ENCODE assay signal across 25 cellular contexts in genomic region chr12:91216871-91217270, GRCh38. TPM values are rescaled to one million over a fixed set of nuclear protein-coding genes. Genes with fewer than 3 reads are reported as not detected.
A peak's percentile ranks its signal among the peaks of the same experiment; 100 is the strongest.
DNase-seq lines count a peak whose midpoint lies in the region; ATAC-seq, FAIRE-seq and TF ChIP-seq lines count a peak whose summit lies in the region.
"Had no signal": no experiment of that assay in that cellular context is flagged by ENCODE, and none has a peak within 500 bp of the region (broad histone marks: within the 10 kb centered on the region; RNA-seq: fewer than 3 reads in every experiment).

No MANE protein-coding gene starts in this region.

- H3K79me2 ChIP-seq in GM23248 (ENCODE audit: insufficient read depth), result no peaks in the 10 kb centered on the region

- no peaks in the 10 kb centered on the region for H4K20me1 ChIP-seq in GM23248 (ENCODE audit: insufficient read depth)

- no peaks in the 10 kb centered on the region for H3K4me1 Mint-ChIP-seq in activated naive CD4-positive, alpha-beta T cell treated with anti-CD3 and anti-CD28 coated beads, Interleukin-2, amount 10 ng/mL, durations not matched to agents 7 days and 5 days
- no peaks in the 10 kb centered on the region for H3K4me1 Mint-ChIP-seq in activated T-helper 17 cell treated with anti-CD3 and anti-CD28 coated beads, Interleukin-2, amount 50 U/mL, for 72 hours
- H3K4me1 Mint-ChIP-seq: H9, IgD-negative memory B cell had no signal

- H3K4me1 ChIP-seq in GM23248 (ENCODE audit: insufficient read depth), result peaks cover 27% of the 10 kb centered on the region
- H3K4me1 ChIP-seq: SJCRH30 had no signal

- H3K36me3 ChIP-seq in GM23248 (ENCODE audit: low read depth), result no peaks in the 10 kb centered on the region
- H3K36me3 ChIP-seq: MG63, SJCRH30 had no signal

- intact Hi-C loops in dorsolateral prefrontal cortex (cut with DNase I), result no loop called here

- H3K9me3 Mint-ChIP-seq in activated naive CD4-positive, alpha-beta T cell treated with anti-CD3 and anti-CD28 coated beads, Interleukin-2, amount 10 ng/mL, durations not matched to agents 7 days and 5 days, result no peaks in the 10 kb centered on the region
- no peaks in the 10 kb centered on the region for H3K9me3 Mint-ChIP-seq in activated T-helper 17 cell treated with anti-CD3 and anti-CD28 coated beads, Interleukin-2, amount 50 U/mL, for 72 hours
- H3K9me3 Mint-ChIP-seq: H9 had no signal

- FAIRE-seq in TTC549 (lab: Jason Lieb, UNC), result peak; percentile 68
- FAIRE-seq: HTR-8/SVneo had no signal

- peaks cover 12% of the 10 kb centered on the region; the same call in 1 of the 2 replicates for H3F3A ChIP-seq in GM23248 (ENCODE audit: insufficient read depth)

- no peaks in the 10 kb centered on the region for H3K9me2 ChIP-seq in GM23248 (ENCODE audit: insufficient read depth)

- TF ChIP-seq CTCF in fibroblast of mammary gland (conservative IDR thresholded peaks at IDR 0.05; ENCODE audit: control insufficient read depth, insufficient read depth, low read depth, low read length), result no peak
- TF ChIP-seq CTCF in dorsolateral prefrontal cortex (IDR thresholded peaks at IDR 0.05 in 54 of 56, conservative IDR thresholded peaks at IDR 0.05 in 2 of 56; ENCODE audit: low read depth in 1 of 56, partially characterized antibody in 56 of 56), result no peak

- peak overlapping the region; percentile 61 for H2AFZ ChIP-seq in GM23248

- CTCF ChIA-PET in activated naive CD4-positive, alpha-beta T cell treated with anti-CD3 and anti-CD28 coated beads, Interleukin-2, amount 10 ng/mL, durations not matched to agents 7 days and 5 days (lab: Charles Lee), result no interaction called here

- no peaks in the 10 kb centered on the region for H3K27me3 Mint-ChIP-seq in activated naive CD4-positive, alpha-beta T cell treated with anti-CD3 and anti-CD28 coated beads, Interleukin-2, amount 10 ng/mL, durations not matched to agents 7 days and 5 days
- H3K27me3 Mint-ChIP-seq in activated T-helper 17 cell treated with anti-CD3 and anti-CD28 coated beads, Interleukin-2, amount 50 U/mL, for 72 hours, result no peaks in the 10 kb centered on the region
- H3K27me3 Mint-ChIP-seq: IgD-negative memory B cell had no signal

- H3K27me3 ChIP-seq in GM23248 (replicated peaks; ENCODE audit: insufficient read depth) (no peaks in the 10 kb centered on the region), dorsolateral prefrontal cortex (peaks cover 0 to 5% (median 0%) of the 10 kb centered on the region in 45 donors)
- H3K27me3 ChIP-seq: MG63, SJCRH30 had no signal

- H3K4me2 ChIP-seq in GM23248 (ENCODE audit: unreplicated experiment), result no peak overlapping the region

- H3K27ac ChIP-seq in GM23248 (peak overlapping the region; percentile 60), dorsolateral prefrontal cortex (no peak overlapping the region)
- H3K27ac ChIP-seq: C4-2B, HL-60, RWPE1, SJCRH30 had no signal

- H3K4me3 ChIP-seq in GM23248 (no peak overlapping the region), fibroblast of mammary gland (ENCODE audit: control insufficient read depth, low read depth, low read length) (no peak overlapping the region), dorsolateral prefrontal cortex (no peak overlapping the region)
- H3K4me3 ChIP-seq: MG63, SJCRH30 had no signal

- in situ Hi-C loops in GM23248 (cut with MboI), result no loop called here

- no peak overlapping the region for H3K9ac ChIP-seq in GM23248

- no peak overlapping the region for H3K4me3 Mint-ChIP-seq in activated naive CD4-positive, alpha-beta T cell treated with anti-CD3 and anti-CD28 coated beads, Interleukin-2, amount 10 ng/mL, durations not matched to agents 7 days and 5 days
- H3K4me3 Mint-ChIP-seq in activated T-helper 17 cell treated with anti-CD3 and anti-CD28 coated beads, Interleukin-2, amount 50 U/mL, for 72 hours, result no peak overlapping the region
- H3K4me3 Mint-ChIP-seq: H9, IgD-negative memory B cell had no signal

- DNase-seq in GM23248 (peak; percentile 35), fibroblast of mammary gland (ENCODE audit: low read depth) (peak; percentile 77), renal cortical epithelial cell (ENCODE audit: low read depth) (peak; percentile 83), dorsolateral prefrontal cortex (no peak)
- no peak for DNase-seq in activated naive CD4-positive, alpha-beta T cell treated with anti-CD3 and anti-CD28 coated beads, Interleukin-2, amount 10 ng/mL, durations not matched to agents 7 days and 5 days
- DNase-seq: AML-193, DMS79, H9, Karpas-422, MG63, NCI-H1048, NCI-H1436, NCI-H1930, NCI-H345, NCI-H526, PC-3, SJCRH30 had no signal

- no peak overlapping the region for H3K27ac Mint-ChIP-seq in activated naive CD4-positive, alpha-beta T cell treated with anti-CD3 and anti-CD28 coated beads, Interleukin-2, amount 10 ng/mL, durations not matched to agents 7 days and 5 days
- H3K27ac Mint-ChIP-seq in activated T-helper 17 cell treated with anti-CD3 and anti-CD28 coated beads, Interleukin-2, amount 50 U/mL, for 72 hours, result no peak overlapping the region
- H3K27ac Mint-ChIP-seq: H9, IgD-negative memory B cell had no signal

- H3K9me3 ChIP-seq in GM23248 (ENCODE audit: low read depth), result no peaks in the 10 kb centered on the region
- H3K9me3 ChIP-seq: MG63, SJCRH30 had no signal

- H3K36me3 Mint-ChIP-seq in activated naive CD4-positive, alpha-beta T cell treated with anti-CD3 and anti-CD28 coated beads, Interleukin-2, amount 10 ng/mL, durations not matched to agents 7 days and 5 days, result no peaks in the 10 kb centered on the region
- H3K36me3 Mint-ChIP-seq in activated T-helper 17 cell treated with anti-CD3 and anti-CD28 coated beads, Interleukin-2, amount 50 U/mL, for 72 hours (ENCODE audit: low read depth), result no peaks in the 10 kb centered on the region
- H3K36me3 Mint-ChIP-seq: IgD-negative memory B cell had no signal

- WGBS in GM23248 (ENCODE audit: low coverage in 1 of 2, low lambda C conversion rate in 2 of 2, missing lambda C conversion rate in 2 of 2), 2 experiments, result 19% methylated on average over 2 of the region's 2 CpGs

- ATAC-seq in activated T-helper 17 cell treated with anti-CD3 and anti-CD28 coated beads, Interleukin-2, amount 50 U/mL, for 72 hours (replicated peaks), result no peak
- no peak for ATAC-seq in GM18907 (IDR thresholded peaks at IDR 0.05; ENCODE audit: unreplicated experiment)
- ATAC-seq: PC-3 had no signal

RNA-seq across cellular contexts. Expression of gene DCN, which starts 34.3 kb away (rescaled TPM):
- 432 and 441 TPM in 2 replicates for total RNA-seq in GM23248 (2014; rRNA removed; shearing (Covaris generic))
- 483 and 504 TPM in 2 replicates for polyA plus RNA-seq in GM23248 (2016; fragmentation: Nextera tagmentation; extraction: Ambion mirVana)
- total RNA-seq in renal cortical epithelial cell (43.6 and 748 TPM in 2 replicates), dorsolateral prefrontal cortex (100 to 1,000 TPM in 13 of 120 experiments, 10 to 100 TPM in 107; 21.3 to 168 (median 51.8) TPM)
- total RNA-seq in activated T-helper 17 cell treated with anti-CD3 and anti-CD28 coated beads, Interleukin-2, amount 50 U/mL, for 72 hours, result not detected
- total RNA-seq: H9, PC-3 had no signal
- polyA plus RNA-seq: IgD-negative memory B cell had no signal

Comparison
In these comparisons a context has a peak if more than half of its experiments do, and no peak if none do; other contexts are left out.
1. DNase-seq: peak in GM23248 (single experiment), fibroblast of mammary gland (single experiment) and renal cortical epithelial cell (single experiment); none in dorsolateral prefrontal cortex (0 of 10) and activated naive CD4-positive, alpha-beta T cell treated with anti-CD3 and anti-CD28 coated beads, Interleukin-2, amount 10 ng/mL, durations not matched to agents 7 days and 5 days (single experiment).
2. RNA of gene DCN, which starts 34.3 kb away (total RNA-seq): 43.6 to 748 TPM in renal cortical epithelial cell, 432 to 441 TPM in GM23248 and 21.3 to 168 TPM in dorsolateral prefrontal cortex; not detected in activated T-helper 17 cell treated with anti-CD3 and anti-CD28 coated beads, Interleukin-2, amount 50 U/mL, for 72 hours; every median in the first group is over 10 times any median in the second.